8 cellular contexts compared by ENCODE assay signal in the genomic region with DNA sequence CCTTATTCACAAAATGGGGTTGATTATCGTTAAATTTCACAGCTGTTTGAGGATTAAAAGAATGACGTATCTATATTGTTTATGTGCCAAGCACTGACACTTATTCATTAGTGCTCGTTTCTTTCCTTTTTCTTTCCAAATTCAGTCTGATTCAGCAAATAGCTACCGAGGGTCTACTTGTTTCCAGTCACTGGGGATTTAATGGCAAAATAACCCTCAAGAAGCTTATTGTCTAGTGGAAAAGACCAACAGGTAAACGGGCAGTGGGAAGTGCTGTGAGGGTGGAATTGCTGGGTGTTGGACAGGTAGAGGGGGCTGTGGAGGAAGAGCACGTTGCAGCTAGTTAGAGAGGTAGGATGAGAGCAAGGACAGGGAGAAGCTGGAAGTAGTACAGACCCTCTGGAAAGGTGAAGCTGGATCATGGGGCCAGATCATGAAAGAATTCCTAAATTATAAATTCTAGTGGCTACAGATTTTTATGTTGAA. TPM values are rescaled to one million over a fixed set of nuclear protein-coding genes. Genes with fewer than 3 reads are reported as not detected.
DNase-seq lines count a peak whose midpoint lies in the region; ATAC-seq and TF ChIP-seq lines count a peak whose summit lies in the region.

No MANE protein-coding gene starts in this region.

- CTCF ChIA-PET in activated naive CD4-positive, alpha-beta T cell treated with anti-CD3 and anti-CD28 coated beads for 36 hours (lab: Charles Lee), result interaction anchor here (0.7 to 2.7 kb wide), 23 partner anchors 10 to 408 kb away, joined by 3 to 15 read pairs (median 4); no protein-coding TSS in a partner anchor

- no peak for TF ChIP-seq POLR2A in right lobe of liver (IDR thresholded peaks at IDR 0.05)

- TF ChIP-seq CTCF in astrocyte of the spinal cord (IDR thresholded peaks at IDR 0.05; ENCODE audit: low read depth, low read length), result no peak
- no peak for TF ChIP-seq CTCF in right lobe of liver (IDR thresholded peaks at IDR 0.05)
- TF ChIP-seq CTCF in upper lobe of right lung (IDR thresholded peaks at IDR 0.05), result no peak

- H3K4me3 ChIP-seq in astrocyte of the spinal cord (ENCODE audit: low read depth, low read length) (peak overlapping the region; percentile 27), right lobe of liver (peak overlapping the region; percentile 16 to 54 (median 48)), upper lobe of right lung (peak overlapping the region; percentile 43)

- DNase-seq in activated naive CD4-positive, alpha-beta T cell treated with anti-CD3 and anti-CD28 coated beads for 36 hours, result no peak
- DNase-seq in activated naive CD4-positive, alpha-beta T cell treated with anti-CD3 and anti-CD28 coated beads, Interleukin-2, amount 50 U/mL, for 16 hours, result no peak
- DNase-seq in astrocyte of the spinal cord (ENCODE audit: low read depth, low spot score) (no peak), right lobe of liver (no peak), upper lobe of right lung (no peak), NCI-H1105 treated with DMSO at 0.1 percent for 48 hours (lab: John Stamatoyannopoulos, UW) (no peak)

- H3K36me3 ChIP-seq in right lobe of liver (no peaks in the 10 kb centered on the region), upper lobe of right lung (no peaks in the 10 kb centered on the region)

- H3K27ac Mint-ChIP-seq in activated naive CD4-positive, alpha-beta T cell treated with anti-CD3 and anti-CD28 coated beads for 36 hours, result no peak overlapping the region

- peaks cover 32% of the 10 kb centered on the region for H3K4me1 Mint-ChIP-seq in activated naive CD4-positive, alpha-beta T cell treated with anti-CD3 and anti-CD28 coated beads for 36 hours (ENCODE audit: low read depth)

- no peaks in the 10 kb centered on the region for H3K27me3 ChIP-seq in right lobe of liver
- H3K27me3 ChIP-seq in upper lobe of right lung, result peaks cover 6% of the 10 kb centered on the region

- 3% methylated on average over 6 of the region's 6 CpGs for WGBS in right lobe of liver (ENCODE audit: insufficient coverage, low coverage, low lambda C conversion rate, missing lambda C conversion rate)

- in situ Hi-C loops in astrocyte of the spinal cord (cut with HindIII; ENCODE audit: low sequenced_read_pairs), result no loop called here

- no peaks in the 10 kb centered on the region for H3K27me3 Mint-ChIP-seq in activated naive CD4-positive, alpha-beta T cell treated with anti-CD3 and anti-CD28 coated beads for 36 hours (ENCODE audit: low read depth)

- peak overlapping the region; percentile 60 for H3K4me3 Mint-ChIP-seq in activated naive CD4-positive, alpha-beta T cell treated with anti-CD3 and anti-CD28 coated beads for 36 hours

- H3K9me3 ChIP-seq in right lobe of liver (no peaks in the 10 kb centered on the region), upper lobe of right lung (no peaks in the 10 kb centered on the region)

- H3K36me3 Mint-ChIP-seq in activated naive CD4-positive, alpha-beta T cell treated with anti-CD3 and anti-CD28 coated beads for 36 hours (ENCODE audit: low read depth), result no peaks in the 10 kb centered on the region

- intact Hi-C loops in activated naive CD4-positive, alpha-beta T cell treated with anti-CD3 and anti-CD28 coated beads for 36 hours (cut with micrococcal nuclease), result loop anchor here (1.0 to 5.0 kb wide), 10 partner anchors 10 to 408 kb away; partner anchors contain the start of genes BIRC3 and CEP126
- intact Hi-C loops in right lobe of liver (cut with DNase I) (no loop called here), upper lobe of right lung (cut with DNase I) (no loop called here)

- no peaks in the 10 kb centered on the region for H3K9me3 Mint-ChIP-seq in activated naive CD4-positive, alpha-beta T cell treated with anti-CD3 and anti-CD28 coated beads for 36 hours

- no peak overlapping the region for H3K27ac ChIP-seq in right lobe of liver
- H3K27ac ChIP-seq in upper lobe of right lung, result peak overlapping the region; percentile 49

- H3K4me1 ChIP-seq in right lobe of liver, result peaks cover 0 to 10% (median 0%) of the 10 kb centered on the region in 4 donors
- H3K4me1 ChIP-seq in upper lobe of right lung, result peaks cover 5% of the 10 kb centered on the region

- ATAC-seq in right lobe of liver, result peak in 1 of 4 donors; percentile 7
- no peak for ATAC-seq in upper lobe of right lung
- ATAC-seq in GM21717 (IDR thresholded peaks at IDR 0.05; ENCODE audit: unreplicated experiment), result no peak
- no peak for ATAC-seq in HG03045 (IDR thresholded peaks at IDR 0.05; ENCODE audit: unreplicated experiment)

RNA-seq across cellular contexts. Expression of gene BIRC3, which starts 48.3 kb away (rescaled TPM):
- 100 to 1,000 TPM; 100 to 105 TPM for total RNA-seq in activated naive CD4-positive, alpha-beta T cell treated with anti-CD3 and anti-CD28 coated beads for 36 hours
- total RNA-seq in right lobe of liver, result 100 to 1,000 TPM in 1 of 6 experiments, 10 to 100 TPM in 2, 1 to 10 TPM in 3; 1.6 to 106 (median 15.2) TPM
- total RNA-seq in upper lobe of right lung, result 23.0 TPM
